Comparison of ENCODE assay signal across 1 cellular context in the genomic region with DNA sequence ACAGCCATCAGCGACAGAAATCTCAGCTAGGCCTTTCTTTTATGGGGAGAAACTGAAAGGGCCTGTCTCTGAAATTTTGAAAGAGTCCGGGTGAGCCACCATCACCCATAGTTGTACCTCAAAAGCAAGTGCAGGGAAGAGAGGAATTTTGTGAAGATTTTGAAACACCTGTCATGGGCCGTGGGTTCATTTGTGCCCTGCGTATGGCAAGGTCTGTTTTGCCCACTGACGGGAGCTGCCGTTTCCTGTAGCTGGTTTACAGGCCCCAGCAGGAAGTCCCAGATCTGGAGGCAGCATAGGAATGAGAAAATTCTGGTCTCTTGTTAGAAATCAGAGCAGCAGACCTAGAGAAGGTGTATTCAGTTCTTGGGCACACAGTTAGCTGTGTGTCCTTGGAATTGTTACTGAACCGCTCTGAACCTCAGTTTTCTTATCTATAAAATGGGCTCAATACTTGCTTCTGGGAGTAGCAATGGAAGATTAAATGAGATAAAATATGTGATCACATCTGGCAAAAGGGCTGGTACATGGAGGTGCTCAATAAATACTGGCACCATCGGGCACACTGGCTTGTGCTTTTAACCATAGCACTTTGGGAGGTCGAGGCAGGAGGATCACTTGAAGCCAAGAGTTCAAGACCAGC.
TF ChIP-seq lines count a peak whose summit lies in the region.

No MANE protein-coding gene starts in this region.

TF ChIP-seq in K562, 482 proteins besides CTCF, POLR2A, EP300 and RAD21 (continued from another document):
- TF ChIP-seq SMARCA5 (IDR thresholded peaks at IDR 0.05) = 0 out of 2 replicates have a peak, but pooled peaks have one; percentile 16
- no peak for TF ChIP-seq XRCC3 (IDR thresholded peaks at IDR 0.05)
- TF ChIP-seq BCOR (IDR thresholded peaks at IDR 0.05) = peak; percentile 76
